In genomic region chr4:139083533-139084424, GRCh38 we compare ENCODE assay signal across 8 cellular contexts.
A peak's percentile ranks its signal among the peaks of the same experiment; 100 is the strongest.
DNase-seq lines count a peak whose midpoint lies in the region; ATAC-seq and TF ChIP-seq lines count a peak whose summit lies in the region.

No MANE protein-coding gene starts in this region.

- H3K4me3 ChIP-seq in duodenal mucosa (ENCODE audit: low read depth in 1 of 2, low read length in 2 of 2), result peak overlapping the region; percentile 97 to 99
- peak overlapping the region; percentile 87 for H3K4me3 ChIP-seq in lower lobe of right lung

- DNase-seq in C1 segment of cervical spinal cord (lab: John Stamatoyannopoulos, UW), result peak; percentile 13 to 91 (median 82)
- peak; percentile 92 for DNase-seq in NCI-H69 (lab: John Stamatoyannopoulos, UW)
- DNase-seq in activated CD4-positive, alpha-beta T cell treated with anti-CD3 and anti-CD28 coated beads, Interleukin-2, amount 50 U/mL, for 4 hours, result peak; percentile 71
- DNase-seq in lower lobe of right lung, result peak; percentile 95
- peak; percentile 53 to 72 (median 55) for DNase-seq in stimulated activated CD4-positive, alpha-beta T cell treated with anti-CD3 and anti-CD28 coated beads, TNF-alpha, amount 100 ng/mL, for 1 hour (ENCODE audit: low read depth in 3 of 3, low spot score in 1 of 3)

- H3K27ac ChIP-seq in duodenal mucosa (ENCODE audit: low read depth, low read length), result peak overlapping the region; percentile 98
- peak overlapping the region; percentile 94 for H3K27ac ChIP-seq in lower lobe of right lung

- peak overlapping the region; percentile 68 to 95 for H3K9ac ChIP-seq in duodenal mucosa (ENCODE audit: low read depth in 1 of 2, low read length in 2 of 2)

- ATAC-seq in HG03432 (IDR thresholded peaks at IDR 0.05; ENCODE audit: unreplicated experiment) (peak; percentile 69), lower lobe of right lung (peak; percentile 89)

- H3K4me1 ChIP-seq in duodenal mucosa (ENCODE audit: control insufficient read depth in 1 of 2, insufficient read depth in 2 of 2, low read length in 2 of 2), result peaks cover 17 to 20% of the 10 kb centered on the region in 2 donors
- peaks cover 41% of the 10 kb centered on the region for H3K4me1 ChIP-seq in lower lobe of right lung

- H3K27me3 ChIP-seq in duodenal mucosa (ENCODE audit: control insufficient read depth in 1 of 2, insufficient read depth in 2 of 2, low read length in 2 of 2) (no peaks in the 10 kb centered on the region), lower lobe of right lung (ENCODE audit: low read depth) (no peaks in the 10 kb centered on the region)

- TF ChIP-seq POLR2A in GM19193 (IDR thresholded peaks at IDR 0.05; ENCODE audit: extremely low read depth, insufficient read depth, insufficient read length), result peak; percentile 71

- intact Hi-C loops in lower lobe of right lung (cut with DNase I), result no loop called here

- TF ChIP-seq CTCF in lower lobe of right lung (IDR thresholded peaks at IDR 0.05), result peak; percentile 55

- no peaks in the 10 kb centered on the region for H3K9me3 ChIP-seq in duodenal mucosa (ENCODE audit: control insufficient read depth in 1 of 2, low read length in 2 of 2)
- no peaks in the 10 kb centered on the region for H3K9me3 ChIP-seq in lower lobe of right lung

- no peaks in the 10 kb centered on the region for H3K36me3 ChIP-seq in duodenal mucosa (ENCODE audit: control insufficient read depth in 1 of 2, insufficient read depth in 2 of 2, low read length in 2 of 2)
- H3K36me3 ChIP-seq in lower lobe of right lung, result no peaks in the 10 kb centered on the region

Comparison
In these comparisons a context has a peak if more than half of its experiments do, and no peak if none do; other contexts are left out.
1. Peak in every context shown above with its lines: DNase-seq, ATAC-seq, H3K4me3 ChIP-seq and H3K27ac ChIP-seq.